ENCODE assay signal across 17 cellular contexts in genomic region chr3:4589475-4590111, GRCh38.
A peak's percentile ranks its signal among the peaks of the same experiment; 100 is the strongest.
DNase-seq lines count a peak whose midpoint lies in the region; ATAC-seq and TF ChIP-seq lines count a peak whose summit lies in the region.
"Had no signal": no experiment of that assay in that cellular context is flagged by ENCODE, and none has a peak within 500 bp of the region (broad histone marks: within the 10 kb centered on the region; RNA-seq: fewer than 3 reads in every experiment).

No MANE protein-coding gene starts in this region.

- H2AFZ ChIP-seq in neuronal stem cell (ENCODE audit: low read length) (no peak overlapping the region), OCI-LY7 (ENCODE audit: low read length) (no peak overlapping the region)

- no peaks in the 10 kb centered on the region for H3K79me1 ChIP-seq in neuronal stem cell (ENCODE audit: low read depth, low read length)

- no peak overlapping the region for H4K8ac ChIP-seq in neuronal stem cell (ENCODE audit: low read depth, low read length)

- intact Hi-C loops in Right ventricle myocardium superior (cut with DNase I) (no loop called here), OCI-LY7 (cut with micrococcal nuclease; ENCODE audit: unreplicated experiment) (no loop called here)

- no peaks in the 10 kb centered on the region for H3K36me3 ChIP-seq in BE2C
- no peaks in the 10 kb centered on the region for H3K36me3 ChIP-seq in neuronal stem cell (replicated peaks in 1 of 2; ENCODE audit: control insufficient read depth in 2 of 2, insufficient read depth in 2 of 2, low read length in 2 of 2)
- H3K36me3 ChIP-seq in OCI-LY7 (ENCODE audit: insufficient read depth, low read length): no peaks in the 10 kb centered on the region
- H3K36me3 ChIP-seq: MG63 had no signal

- no peaks in the 10 kb centered on the region for H4K20me1 ChIP-seq in OCI-LY7 (ENCODE audit: insufficient read depth, low read length)

- no peaks in the 10 kb centered on the region for H3K9me3 ChIP-seq in BE2C
- no peaks in the 10 kb centered on the region for H3K9me3 ChIP-seq in neuronal stem cell (replicated peaks in 1 of 2; ENCODE audit: control insufficient read depth in 2 of 2, insufficient read depth in 1 of 2, low read depth in 1 of 2, low read length in 2 of 2)
- H3K9me3 ChIP-seq in OCI-LY7 (ENCODE audit: low read length): no peaks in the 10 kb centered on the region
- H3K9me3 ChIP-seq: MG63 had no signal

- H2BK120ac ChIP-seq in neuronal stem cell (ENCODE audit: low read depth, low read length): no peak overlapping the region

- no peak overlapping the region for H2BK12ac ChIP-seq in neuronal stem cell (ENCODE audit: low read length)

- H3K4ac ChIP-seq in neuronal stem cell (ENCODE audit: low read length): no peak overlapping the region

- CTCF ChIA-PET in OCI-LY7 (lab: Charles Lee; ENCODE audit: unreplicated experiment): no interaction called here

- H2AK5ac ChIP-seq in neuronal stem cell (ENCODE audit: low read depth, low read length): no peak overlapping the region

- peak overlapping the region; percentile 59 for H3K18ac ChIP-seq in neuronal stem cell (ENCODE audit: low read length)

- no peak overlapping the region for H3K4me2 ChIP-seq in neuronal stem cell (ENCODE audit: insufficient read depth, low read length, poor library complexity, severe bottlenecking)
- no peak overlapping the region for H3K4me2 ChIP-seq in OCI-LY7 (ENCODE audit: low read length)

- H3K9me2 ChIP-seq in OCI-LY7 (ENCODE audit: insufficient read depth, low read length): no peaks in the 10 kb centered on the region

- no peak overlapping the region for H2BK15ac ChIP-seq in neuronal stem cell (ENCODE audit: low read length)

- no peak overlapping the region for H3K14ac ChIP-seq in neuronal stem cell (ENCODE audit: low read length)

- H3K27me3 ChIP-seq in BE2C: no peaks in the 10 kb centered on the region
- no peaks in the 10 kb centered on the region for H3K27me3 ChIP-seq in neuronal stem cell (ENCODE audit: control insufficient read depth in 3 of 3, insufficient read depth in 3 of 3, low read depth in 1 of 3, low read length in 3 of 3)
- H3K27me3 ChIP-seq: MG63, spleen had no signal

- H3K4me3 ChIP-seq in BE2C (ENCODE audit: low read depth, low read length) (no peak overlapping the region), neuronal stem cell (ENCODE audit: low read length in 2 of 2) (no peak overlapping the region), OCI-LY7 (ENCODE audit: low read depth, low read length, poor library complexity, severe bottlenecking) (no peak overlapping the region)
- H3K4me3 ChIP-seq: MG63, spleen had no signal

- no peak for TF ChIP-seq CTCF in BE2C (IDR thresholded peaks at IDR 0.05; ENCODE audit: low read depth, low read length)
- no peak for TF ChIP-seq CTCF in OCI-LY7 (conservative IDR thresholded peaks at IDR 0.05; ENCODE audit: low read length)

- H2BK5ac ChIP-seq in neuronal stem cell (ENCODE audit: low read length): no peak overlapping the region

- no TSS peak for BruUV-seq in OCI-LY7 (replicated peaks; lab: Mats Ljungman, UMichigan)

- POLR2A ChIA-PET in OCI-LY7 (lab: Charles Lee): no interaction called here

- no peaks in the 10 kb centered on the region for H3K79me2 ChIP-seq in OCI-LY7 (ENCODE audit: insufficient read depth, low read depth, low read length)

- no CpG with 5 or more reads among the region's 4 CpGs for WGBS in neuronal stem cell (ENCODE audit: extremely low coverage in 2 of 2, insufficient read length in 2 of 2, insufficient replicate concordance in 1 of 2), 2 donors

- DNase-seq in BE2C (peak; percentile 11), Right ventricle myocardium superior (peak; percentile 61), neuronal stem cell (ENCODE audit: low spot score) (no peak), pons (ENCODE audit: low spot score) (no peak), SW 1271 (lab: John Stamatoyannopoulos, UW) (no peak), OCI-LY7 (ENCODE audit: low spot score) (no peak)
- DNase-seq: activated CD4-positive, alpha-beta T cell treated with anti-CD3 and anti-CD28 coated beads, Interleukin-2, amount 10 ng/mL, durations not matched to agents 7 days and 5 days; activated T-cell treated with anti-CD3 and anti-CD28 coated beads for 4 hours; MG63; natural killer cell; NCI-H146; NCI-H226; spleen; trophoblast cell had no signal

- ATAC-seq in SK-N-SH treated with all-trans-retinoic acid at 6 μM for 48 hours: no peak; the same call in 2 of the 3 replicates
- peak; percentile 89 for ATAC-seq in Right ventricle myocardium superior (ENCODE audit: poor library complexity)
- ATAC-seq in GM18867 (IDR thresholded peaks at IDR 0.05; ENCODE audit: unreplicated experiment): no peak
- ATAC-seq: esophagus mucosa had no signal

- H3K27ac ChIP-seq in neuronal stem cell (replicated peaks; ENCODE audit: low read length) (no peak overlapping the region), OCI-LY7 (ENCODE audit: low read depth, low read length, poor library complexity, severe bottlenecking) (no peak overlapping the region)

- H3K4me1 ChIP-seq in BE2C (no peaks in the 10 kb centered on the region), neuronal stem cell (ENCODE audit: control insufficient read depth in 2 of 2, insufficient read depth in 1 of 2, low read depth in 1 of 2, low read length in 2 of 2) (peaks cover 0 to 8% of the 10 kb centered on the region in 2 donors), OCI-LY7 (ENCODE audit: insufficient read depth, low read length, poor library complexity, severe bottlenecking) (no peaks in the 10 kb centered on the region)

- no peak overlapping the region for H3K23ac ChIP-seq in neuronal stem cell (ENCODE audit: low read depth, low read length, poor library complexity)

- H4K91ac ChIP-seq in neuronal stem cell (ENCODE audit: low read depth, low read length, poor library complexity): no peak overlapping the region

- H3K9ac ChIP-seq in neuronal stem cell (ENCODE audit: low read depth, low read length, poor library complexity): no peak overlapping the region

TF ChIP-seq in SK-N-SH treated with all-trans-retinoic acid at 6 μM for 48 hours, 23 proteins besides CTCF, POLR2A, EP300 and RAD21:
- no peak for TF ChIP-seq PATZ1 (CRISPR knock-in tag; IDR thresholded peaks at IDR 0.05; ENCODE audit: borderline replicate concordance)
- peak; percentile 20; the same call in 1 of the 2 replicates for TF ChIP-seq TCF4 (CRISPR knock-in tag; IDR thresholded peaks at IDR 0.05; ENCODE audit: borderline replicate concordance)

Comparison
In these comparisons a context has a peak if more than half of its experiments do, and no peak if none do; other contexts are left out.
1. DNase-seq: peak in BE2C (single experiment) and Right ventricle myocardium superior (single experiment); none in neuronal stem cell (single experiment), pons (single experiment), SW 1271 (0 of 2) and OCI-LY7 (single experiment).